ENCODE assay signal across 9 cellular contexts in genomic region chr6:169253745-169254238, GRCh38. TPM values are rescaled to one million over a fixed set of nuclear protein-coding genes. Genes with fewer than 3 reads are reported as not detected.
A peak's percentile ranks its signal among the peaks of the same experiment; 100 is the strongest.
DNase-seq lines count a peak whose midpoint lies in the region; ATAC-seq and TF ChIP-seq lines count a peak whose summit lies in the region.
"Had no signal": no experiment of that assay in that cellular context is flagged by ENCODE, and none has a peak within 500 bp of the region (broad histone marks: within the 10 kb centered on the region; RNA-seq: fewer than 3 reads in every experiment).

TSS of gene THBS2 (minus strand) at chr6:169253846. CDS start at chr6:169250784, 3,062 bp downstream.

- peak within 1 kb of the TSS; percentile 47 for H3K9ac ChIP-seq in NT2/D1 (ENCODE audit: insufficient read length, low read depth)

- no peaks in the 10 kb centered on the region for H3K9me3 ChIP-seq in NT2/D1 (ENCODE audit: insufficient read depth, low read length)

- H3K36me3 ChIP-seq in NT2/D1 (ENCODE audit: insufficient read depth, insufficient read length, low read length): no peaks in the 10 kb centered on the region

- TF ChIP-seq CTCF in nephron (IDR thresholded peaks at IDR 0.05; ENCODE audit: unreplicated experiment in 3 of 3): no peak

- peak within 1 kb of the TSS; percentile 23 for H3K4me3 ChIP-seq in NT2/D1 (ENCODE audit: insufficient read length, low read depth)

- peak within 1 kb of the TSS in 2 of 3 experiments; percentile 62 to 90 for H3K27ac Mint-ChIP-seq in nephron

- H3K4me1 ChIP-seq in NT2/D1 (ENCODE audit: insufficient read depth, insufficient read length): peaks cover 8% of the 10 kb centered on the region

- H3K27me3 ChIP-seq in NT2/D1 (ENCODE audit: insufficient read depth, insufficient read length): peaks cover 56% of the 10 kb centered on the region

- ATAC-seq in activated CD4-positive, CD25-positive, alpha-beta regulatory T cell treated with anti-CD3 and anti-CD28 coated beads, Interleukin-2, amount 50 U/mL, for 24 hours: no peak
- ATAC-seq in GM21723 (IDR thresholded peaks at IDR 0.05; ENCODE audit: unreplicated experiment): no peak

- DNase-seq in A172 (ENCODE audit: low spot score) (peak; percentile 90), NT2/D1 (ENCODE audit: low read depth, low spot score) (no peak), fibroblast of the conjunctiva (ENCODE audit: low read depth) (peak; percentile 92), SHP77 treated with DMSO at 0.1 percent for 48 hours (lab: John Stamatoyannopoulos, UW) (no peak)
- no peak for DNase-seq in stimulated activated naive CD4-positive, alpha-beta T cell (lab: John Stamatoyannopoulos, UW)

- H3K4me1 Mint-ChIP-seq in nephron: peaks cover 35% of the 10 kb centered on the region

- peaks cover 11% of the 10 kb centered on the region for H3K9me3 Mint-ChIP-seq in nephron

- peaks cover 84% of the 10 kb centered on the region for H3K27me3 Mint-ChIP-seq in nephron (ENCODE audit: low read depth)

- H3K4me3 Mint-ChIP-seq in nephron: peak within 1 kb of the TSS; percentile 80 to 94 (median 81)

- H3K36me3 Mint-ChIP-seq in nephron (ENCODE audit: low read depth): no peaks in the 10 kb centered on the region

RNA-seq across cellular contexts. Expression of gene THBS2, which starts in this region (rescaled TPM):
- 137 and 151 TPM in 2 replicates for total RNA-seq in A172 (2014; rRNA removed; shearing (Covaris generic))
- total RNA-seq: NCI-H460 had no signal

Comparison
In these comparisons a context has a peak if more than half of its experiments do, and no peak if none do; other contexts are left out.
1. DNase-seq: peak in A172 (single experiment) and fibroblast of the conjunctiva (single experiment); none in NT2/D1 (single experiment), SHP77 treated with DMSO at 0.1 percent for 48 hours (single experiment) and stimulated activated naive CD4-positive, alpha-beta T cell (0 of 6).